24 cellular contexts compared by ENCODE assay signal in the genomic region with DNA sequence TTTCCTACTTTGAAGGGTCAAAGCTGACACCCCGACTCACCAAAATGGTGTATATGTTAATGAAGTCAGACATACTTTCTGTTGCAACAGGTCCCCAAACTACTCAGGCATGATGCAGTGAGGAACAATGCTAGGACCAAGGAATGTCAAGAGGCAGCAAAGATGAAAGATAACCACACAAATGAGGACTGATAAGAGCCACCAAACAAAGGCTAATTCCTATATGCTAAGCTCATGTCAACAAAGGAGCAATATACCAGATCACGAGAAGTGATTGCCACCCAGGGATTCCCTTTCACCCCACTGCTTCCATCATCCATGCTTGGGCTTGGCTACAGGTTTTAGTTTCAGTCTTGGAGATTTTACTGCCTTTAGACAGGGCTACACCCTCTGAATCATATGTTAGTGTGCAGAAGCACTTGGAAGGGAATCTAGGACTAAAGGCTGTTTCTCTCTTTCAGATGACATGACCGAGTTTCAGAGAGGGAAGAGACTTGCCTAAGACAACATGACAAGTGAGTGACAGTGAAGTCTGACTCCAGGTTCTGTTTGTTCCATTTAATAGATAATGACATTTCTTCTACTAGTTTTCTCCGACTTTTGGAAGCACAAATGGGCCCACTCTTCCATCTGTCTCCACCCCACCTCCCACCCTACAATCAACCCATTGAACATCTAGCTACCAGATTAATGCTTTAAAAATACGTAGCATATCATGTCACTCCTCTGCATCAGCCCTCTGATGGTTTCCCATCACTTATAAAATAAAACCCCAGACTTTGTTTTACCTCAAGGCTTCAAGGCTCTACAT.
DNase-seq lines count a peak whose midpoint lies in the region; ATAC-seq, FAIRE-seq and TF ChIP-seq lines count a peak whose summit lies in the region.
"Had no signal": no experiment of that assay in that cellular context is flagged by ENCODE, and none has a peak within 500 bp of the region (broad histone marks: within the 10 kb centered on the region; RNA-seq: fewer than 3 reads in every experiment).

No MANE protein-coding gene starts in this region.

- DNase-seq in NCI-H226 (peak; percentile 3), bronchial epithelial cell (ENCODE audit: low read depth) (peak; percentile 18), islet precursor cell (peak; percentile 73), PC-9 (no peak), NCI-H524 (lab: John Stamatoyannopoulos, UW) (no peak), DMS53 (lab: John Stamatoyannopoulos, UW) (no peak)
- DNase-seq: ACHN; C1 segment of cervical spinal cord; CD8-positive, alpha-beta memory T cell; DMS79; HFFc6; Kasumi-1; MG63; NCI-H1048; NCI-H1436; NCI-H2029 treated with DMSO at 0.1 percent for 48 hours; NCI-H2171 treated with DMSO at 0.1 percent for 48 hours; NCI-H446 treated with DMSO at 0.1 percent for 48 hours; NK-92 treated with Interleukin-12 subunit alpha and Interleukin-12 subunit beta, amount 100 ng/mL, for 24 hours; Right ventricle myocardium superior had no signal

- no peak overlapping the region for H3K4me2 ChIP-seq in PC-9

- no peaks in the 10 kb centered on the region for H3K9me2 ChIP-seq in PC-9 (ENCODE audit: insufficient read depth)

- H3K4me1 ChIP-seq in PC-9 (replicated peaks; ENCODE audit: insufficient read depth): no peaks in the 10 kb centered on the region

- H3K27me3 ChIP-seq in bronchial epithelial cell (ENCODE audit: control insufficient read depth, insufficient read depth, low read length) (no peaks in the 10 kb centered on the region), PC-9 (ENCODE audit: insufficient read depth, low read depth) (no peaks in the 10 kb centered on the region)
- H3K27me3 ChIP-seq: MG63 had no signal

- FAIRE-seq in bronchial epithelial cell (lab: Jason Lieb, UNC): no peak
- FAIRE-seq: D721Med, H1, RCC 7860 had no signal

- H3K36me3 ChIP-seq in bronchial epithelial cell (ENCODE audit: control insufficient read depth, insufficient read depth, low read length) (no peaks in the 10 kb centered on the region), PC-9 (ENCODE audit: low read depth) (no peaks in the 10 kb centered on the region)
- H3K36me3 ChIP-seq: MG63 had no signal

- H3K9me3 ChIP-seq in PC-9 (ENCODE audit: insufficient read depth, low read depth): no peaks in the 10 kb centered on the region
- H3K9me3 ChIP-seq: MG63 had no signal

- CTCF ChIA-PET in PC-9 (lab: Charles Lee): no interaction called here

- H3K27ac ChIP-seq in PC-9: no peak overlapping the region

- no peaks in the 10 kb centered on the region for H3K79me2 ChIP-seq in PC-9 (ENCODE audit: low read depth)

- ATAC-seq in HG03520 (IDR thresholded peaks at IDR 0.05; ENCODE audit: unreplicated experiment): no peak

- POLR2A ChIA-PET in PC-9 (lab: Charles Lee; ENCODE audit: unreplicated experiment): no interaction called here

- H4K20me1 ChIP-seq in PC-9 (ENCODE audit: insufficient read depth): no peaks in the 10 kb centered on the region

- no peak overlapping the region for H3K4me3 ChIP-seq in bronchial epithelial cell (ENCODE audit: low read depth, low read length)
- no peak overlapping the region for H3K4me3 ChIP-seq in PC-9
- H3K4me3 ChIP-seq: MG63 had no signal

- no peak for TF ChIP-seq CTCF in bronchial epithelial cell (IDR thresholded peaks at IDR 0.05; ENCODE audit: insufficient read depth, low read length, severe bottlenecking)
- TF ChIP-seq CTCF in PC-9 (conservative IDR thresholded peaks at IDR 0.05): no peak

- BruUV-seq in PC-9 (replicated peaks; lab: Mats Ljungman, UMichigan): no TSS peak

- no peaks in the 10 kb centered on the region for H3F3A ChIP-seq in PC-9 (ENCODE audit: insufficient read depth, low read depth)

- intact Hi-C loops in PC-9 (cut with micrococcal nuclease; ENCODE audit: unreplicated experiment): no loop called here

- H2AFZ ChIP-seq in PC-9: no peak overlapping the region

Comparison
In these comparisons a context has a peak if more than half of its experiments do, and no peak if none do; other contexts are left out.
1. DNase-seq: peak in NCI-H226 (single experiment), bronchial epithelial cell (single experiment) and islet precursor cell (single experiment); none in PC-9 (0 of 2), NCI-H524 (0 of 2) and DMS53 (single experiment).